Comparison of ENCODE assay signal across 27 cellular contexts in the genomic region with DNA sequence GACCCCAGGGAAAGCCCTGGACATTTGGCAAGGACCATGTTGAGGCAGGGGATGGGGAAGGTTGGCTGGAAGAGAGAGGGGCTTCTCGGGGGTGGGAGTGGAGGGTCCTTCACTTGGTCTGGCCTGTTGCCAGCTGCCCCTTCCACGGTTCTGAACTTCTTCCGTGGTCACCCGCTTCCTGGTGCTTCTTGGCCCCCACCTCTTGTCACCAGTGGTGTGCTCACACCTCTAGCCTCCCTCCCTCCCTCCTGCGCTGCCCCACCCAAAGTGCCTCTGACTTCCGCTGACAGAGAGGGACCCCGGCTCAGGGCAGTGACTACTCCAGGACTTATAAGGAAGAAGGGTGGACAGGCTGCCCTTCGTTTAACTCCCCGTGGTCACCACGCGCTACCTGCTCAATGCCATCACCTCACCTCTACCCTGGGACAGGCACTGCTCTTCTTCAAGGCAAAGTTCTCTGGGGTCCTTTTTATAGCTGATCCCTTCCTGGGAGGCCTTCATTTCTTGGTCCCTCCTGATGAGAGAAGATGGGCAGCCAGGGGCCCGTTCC. TPM values are rescaled to one million over a fixed set of nuclear protein-coding genes. Genes with fewer than 3 reads are reported as not detected.
"Had no signal": no experiment of that assay in that cellular context is flagged by ENCODE, and none has a peak within 500 bp of the region (broad histone marks: within the 10 kb centered on the region; RNA-seq: fewer than 3 reads in every experiment).

A gene with protein sequence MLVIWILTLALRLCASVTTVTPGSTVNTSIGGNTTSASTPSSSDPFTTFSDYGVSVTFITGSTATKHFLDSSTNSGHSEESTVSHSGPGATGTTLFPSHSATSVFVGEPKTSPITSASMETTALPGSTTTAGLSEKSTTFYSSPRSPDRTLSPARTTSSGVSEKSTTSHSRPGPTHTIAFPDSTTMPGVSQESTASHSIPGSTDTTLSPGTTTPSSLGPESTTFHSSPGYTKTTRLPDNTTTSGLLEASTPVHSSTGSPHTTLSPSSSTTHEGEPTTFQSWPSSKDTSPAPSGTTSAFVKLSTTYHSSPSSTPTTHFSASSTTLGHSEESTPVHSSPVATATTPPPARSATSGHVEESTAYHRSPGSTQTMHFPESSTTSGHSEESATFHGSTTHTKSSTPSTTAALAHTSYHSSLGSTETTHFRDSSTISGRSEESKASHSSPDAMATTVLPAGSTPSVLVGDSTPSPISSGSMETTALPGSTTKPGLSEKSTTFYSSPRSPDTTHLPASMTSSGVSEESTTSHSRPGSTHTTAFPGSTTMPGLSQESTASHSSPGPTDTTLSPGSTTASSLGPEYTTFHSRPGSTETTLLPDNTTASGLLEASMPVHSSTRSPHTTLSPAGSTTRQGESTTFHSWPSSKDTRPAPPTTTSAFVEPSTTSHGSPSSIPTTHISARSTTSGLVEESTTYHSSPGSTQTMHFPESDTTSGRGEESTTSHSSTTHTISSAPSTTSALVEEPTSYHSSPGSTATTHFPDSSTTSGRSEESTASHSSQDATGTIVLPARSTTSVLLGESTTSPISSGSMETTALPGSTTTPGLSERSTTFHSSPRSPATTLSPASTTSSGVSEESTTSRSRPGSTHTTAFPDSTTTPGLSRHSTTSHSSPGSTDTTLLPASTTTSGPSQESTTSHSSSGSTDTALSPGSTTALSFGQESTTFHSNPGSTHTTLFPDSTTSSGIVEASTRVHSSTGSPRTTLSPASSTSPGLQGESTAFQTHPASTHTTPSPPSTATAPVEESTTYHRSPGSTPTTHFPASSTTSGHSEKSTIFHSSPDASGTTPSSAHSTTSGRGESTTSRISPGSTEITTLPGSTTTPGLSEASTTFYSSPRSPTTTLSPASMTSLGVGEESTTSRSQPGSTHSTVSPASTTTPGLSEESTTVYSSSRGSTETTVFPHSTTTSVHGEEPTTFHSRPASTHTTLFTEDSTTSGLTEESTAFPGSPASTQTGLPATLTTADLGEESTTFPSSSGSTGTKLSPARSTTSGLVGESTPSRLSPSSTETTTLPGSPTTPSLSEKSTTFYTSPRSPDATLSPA (N-terminal part only) (plus strand): TSS at position 500 of the 550 bp plus-strand sequence. CDS start 58 bp downstream, outside the sequence.

- H3K27ac ChIP-seq: breast epithelium, VCaP had no signal

- H3K4me3 Mint-ChIP-seq: activated CD4-positive, alpha-beta memory T cell treated with anti-CD3 and anti-CD28 coated beads, Interleukin-2, amount 10 ng/mL, durations not matched to agents 7 days and 5 days; activated naive CD4-positive, alpha-beta T cell treated with anti-CD3 and anti-CD28 coated beads for 36 hours; activated naive CD8-positive, alpha-beta T cell treated with anti-CD3 and anti-CD28 coated beads for 36 hours; activated T-helper 17 cell treated with anti-CD3 and anti-CD28 coated beads, Interleukin-2, amount 50 U/mL, for 72 hours had no signal

- ATAC-seq: activated T-helper 17 cell treated with anti-CD3 and anti-CD28 coated beads, Interleukin-2, amount 50 U/mL, for 72 hours; T-cell had no signal

- DNase-seq: activated CD4-positive, alpha-beta memory T cell treated with anti-CD3 and anti-CD28 coated beads, Interleukin-2, amount 10 ng/mL, durations not matched to agents 7 days and 5 days; activated CD4-positive, alpha-beta T cell treated with anti-CD3 and anti-CD28 coated beads, Interleukin-2, amount 50 U/mL, for 1 hour; activated CD4-positive, CD25-positive, alpha-beta regulatory T cell; activated gamma-delta T cell; activated naive CD4-positive, alpha-beta T cell treated with anti-CD3 and anti-CD28 coated beads for 36 hours; activated naive CD8-positive, alpha-beta T cell treated with anti-CD3 and anti-CD28 coated beads for 36 hours; activated T-cell treated with anti-CD3 and anti-CD28 coated beads for 4 hours; activated T-cell treated with anti-CD3 and anti-CD28 coated beads, Interleukin-2, amount 50 U/mL, for 48 hours; caudate nucleus; Kasumi-1; KBM-7; NCI-H1092; NCI-H1417; NCI-H1930; NCI-H2107; NCI-H2171 treated with DMSO at 0.1 percent for 48 hours; NCI-H345; NCI-H510A; NCI-H526 treated with DMSO at 0.1 percent for 48 hours; NK-92 treated with Interleukin-12 subunit alpha and Interleukin-12 subunit beta, amount 100 ng/mL, for 24 hours; SHP77 treated with DMSO at 0.1 percent for 48 hours; T-cell had no signal

- H3K36me3 Mint-ChIP-seq: activated naive CD8-positive, alpha-beta T cell treated with anti-CD3 and anti-CD28 coated beads for 36 hours had no signal

- H3K4me3 ChIP-seq: breast epithelium had no signal

- H3K27ac Mint-ChIP-seq: activated CD4-positive, alpha-beta memory T cell treated with anti-CD3 and anti-CD28 coated beads, Interleukin-2, amount 10 ng/mL, durations not matched to agents 7 days and 5 days; activated naive CD4-positive, alpha-beta T cell treated with anti-CD3 and anti-CD28 coated beads for 36 hours; activated naive CD8-positive, alpha-beta T cell treated with anti-CD3 and anti-CD28 coated beads for 36 hours; activated T-helper 17 cell treated with anti-CD3 and anti-CD28 coated beads, Interleukin-2, amount 50 U/mL, for 72 hours; T-cell had no signal

- H3K9me3 Mint-ChIP-seq: activated CD4-positive, alpha-beta memory T cell treated with anti-CD3 and anti-CD28 coated beads, Interleukin-2, amount 10 ng/mL, durations not matched to agents 7 days and 5 days; activated naive CD8-positive, alpha-beta T cell treated with anti-CD3 and anti-CD28 coated beads for 36 hours; activated T-helper 17 cell treated with anti-CD3 and anti-CD28 coated beads, Interleukin-2, amount 50 U/mL, for 72 hours had no signal

- FAIRE-seq: RCC 7860 had no signal

- H3K36me3 ChIP-seq: breast epithelium had no signal

RNA-seq across cellular contexts. Expression of the gene that starts here (rescaled TPM):
- total RNA-seq: activated naive CD4-positive, alpha-beta T cell treated with anti-CD3 and anti-CD28 coated beads for 36 hours; SK-MEL-5 had no signal
